In the genomic region with DNA sequence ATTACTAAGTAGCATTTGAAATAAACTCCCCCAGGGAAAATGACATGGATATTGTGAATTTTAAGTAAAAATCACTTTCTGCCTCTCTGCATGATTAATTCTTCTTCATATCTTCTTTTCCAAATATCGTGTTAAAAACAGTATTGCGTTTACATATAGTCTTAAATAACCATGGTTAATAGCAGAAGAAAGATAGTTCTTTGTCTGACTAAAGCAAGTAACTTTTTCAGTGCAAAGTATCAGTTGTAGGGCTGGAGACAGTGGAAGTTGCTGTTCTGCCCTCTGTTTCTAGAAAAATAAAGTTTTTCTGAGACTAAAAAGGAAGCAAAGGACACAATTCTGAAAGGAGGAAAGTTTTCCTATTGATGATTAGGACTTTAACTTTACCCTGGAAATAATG, we compare ENCODE assay signal across 1 cellular context.
TF ChIP-seq lines count a peak whose summit lies in the region.

No MANE protein-coding gene starts in this region.

TF ChIP-seq in SK-N-SH, 30 proteins besides CTCF, POLR2A, EP300 and RAD21:
- no peak for TF ChIP-seq GATA2 (CRISPR knock-in tag; IDR thresholded peaks at IDR 0.05)
- TF ChIP-seq, protein P1, sequence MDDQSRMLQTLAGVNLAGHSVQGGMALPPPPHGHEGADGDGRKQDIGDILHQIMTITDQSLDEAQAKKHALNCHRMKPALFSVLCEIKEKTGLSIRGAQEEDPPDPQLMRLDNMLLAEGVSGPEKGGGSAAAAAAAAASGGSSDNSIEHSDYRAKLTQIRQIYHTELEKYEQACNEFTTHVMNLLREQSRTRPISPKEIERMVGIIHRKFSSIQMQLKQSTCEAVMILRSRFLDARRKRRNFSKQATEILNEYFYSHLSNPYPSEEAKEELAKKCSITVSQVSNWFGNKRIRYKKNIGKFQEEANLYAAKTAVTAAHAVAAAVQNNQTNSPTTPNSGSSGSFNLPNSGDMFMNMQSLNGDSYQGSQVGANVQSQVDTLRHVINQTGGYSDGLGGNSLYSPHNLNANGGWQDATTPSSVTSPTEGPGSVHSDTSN (IDR thresholded peaks at IDR 0.05), result no peak
- no peak for TF ChIP-seq MEF2A (IDR thresholded peaks at IDR 0.05; ENCODE audit: borderline replicate concordance, low read depth)
- TF ChIP-seq SMC3 (IDR thresholded peaks at IDR 0.05; ENCODE audit: low read depth, low read length), result no peak
- TF ChIP-seq TAF1 (IDR thresholded peaks at IDR 0.05; ENCODE audit: borderline replicate concordance, low read depth, low read length), result no peak
- TF ChIP-seq FOXM1 (IDR thresholded peaks at IDR 0.05; ENCODE audit: low read depth), result no peak
- no peak for TF ChIP-seq EZH2phosphoT487 (IDR thresholded peaks at IDR 0.05; ENCODE audit: borderline replicate concordance, low read depth)
- TF ChIP-seq, protein P2, sequence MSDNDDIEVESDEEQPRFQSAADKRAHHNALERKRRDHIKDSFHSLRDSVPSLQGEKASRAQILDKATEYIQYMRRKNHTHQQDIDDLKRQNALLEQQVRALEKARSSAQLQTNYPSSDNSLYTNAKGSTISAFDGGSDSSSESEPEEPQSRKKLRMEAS (IDR thresholded peaks at IDR 0.05; ENCODE audit: low read depth), result no peak
- TF ChIP-seq, protein P3, sequence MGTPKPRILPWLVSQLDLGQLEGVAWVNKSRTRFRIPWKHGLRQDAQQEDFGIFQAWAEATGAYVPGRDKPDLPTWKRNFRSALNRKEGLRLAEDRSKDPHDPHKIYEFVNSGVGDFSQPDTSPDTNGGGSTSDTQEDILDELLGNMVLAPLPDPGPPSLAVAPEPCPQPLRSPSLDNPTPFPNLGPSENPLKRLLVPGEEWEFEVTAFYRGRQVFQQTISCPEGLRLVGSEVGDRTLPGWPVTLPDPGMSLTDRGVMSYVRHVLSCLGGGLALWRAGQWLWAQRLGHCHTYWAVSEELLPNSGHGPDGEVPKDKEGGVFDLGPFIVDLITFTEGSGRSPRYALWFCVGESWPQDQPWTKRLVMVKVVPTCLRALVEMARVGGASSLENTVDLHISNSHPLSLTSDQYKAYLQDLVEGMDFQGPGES (IDR thresholded peaks at IDR 0.05; ENCODE audit: low read depth, low read length), result no peak
- TF ChIP-seq JUND (IDR thresholded peaks at IDR 0.05), result no peak
- TF ChIP-seq, protein P4, sequence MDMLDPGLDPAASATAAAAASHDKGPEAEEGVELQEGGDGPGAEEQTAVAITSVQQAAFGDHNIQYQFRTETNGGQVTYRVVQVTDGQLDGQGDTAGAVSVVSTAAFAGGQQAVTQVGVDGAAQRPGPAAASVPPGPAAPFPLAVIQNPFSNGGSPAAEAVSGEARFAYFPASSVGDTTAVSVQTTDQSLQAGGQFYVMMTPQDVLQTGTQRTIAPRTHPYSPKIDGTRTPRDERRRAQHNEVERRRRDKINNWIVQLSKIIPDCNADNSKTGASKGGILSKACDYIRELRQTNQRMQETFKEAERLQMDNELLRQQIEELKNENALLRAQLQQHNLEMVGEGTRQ (IDR thresholded peaks at IDR 0.05; ENCODE audit: borderline replicate concordance, low read depth, low read length), result no peak
- TF ChIP-seq RCOR1 (IDR thresholded peaks at IDR 0.05; ENCODE audit: low read length), result no peak
- TF ChIP-seq MXI1 (IDR thresholded peaks at IDR 0.05; ENCODE audit: low read depth, low read length), result no peak
- TF ChIP-seq, protein P5, sequence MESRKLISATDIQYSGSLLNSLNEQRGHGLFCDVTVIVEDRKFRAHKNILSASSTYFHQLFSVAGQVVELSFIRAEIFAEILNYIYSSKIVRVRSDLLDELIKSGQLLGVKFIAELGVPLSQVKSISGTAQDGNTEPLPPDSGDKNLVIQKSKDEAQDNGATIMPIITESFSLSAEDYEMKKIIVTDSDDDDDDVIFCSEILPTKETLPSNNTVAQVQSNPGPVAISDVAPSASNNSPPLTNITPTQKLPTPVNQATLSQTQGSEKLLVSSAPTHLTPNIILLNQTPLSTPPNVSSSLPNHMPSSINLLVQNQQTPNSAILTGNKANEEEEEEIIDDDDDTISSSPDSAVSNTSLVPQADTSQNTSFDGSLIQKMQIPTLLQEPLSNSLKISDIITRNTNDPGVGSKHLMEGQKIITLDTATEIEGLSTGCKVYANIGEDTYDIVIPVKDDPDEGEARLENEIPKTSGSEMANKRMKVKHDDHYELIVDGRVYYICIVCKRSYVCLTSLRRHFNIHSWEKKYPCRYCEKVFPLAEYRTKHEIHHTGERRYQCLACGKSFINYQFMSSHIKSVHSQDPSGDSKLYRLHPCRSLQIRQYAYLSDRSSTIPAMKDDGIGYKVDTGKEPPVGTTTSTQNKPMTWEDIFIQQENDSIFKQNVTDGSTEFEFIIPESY (IDR thresholded peaks at IDR 0.05; ENCODE audit: borderline replicate concordance, low read depth), result no peak
- TF ChIP-seq, protein P6, sequence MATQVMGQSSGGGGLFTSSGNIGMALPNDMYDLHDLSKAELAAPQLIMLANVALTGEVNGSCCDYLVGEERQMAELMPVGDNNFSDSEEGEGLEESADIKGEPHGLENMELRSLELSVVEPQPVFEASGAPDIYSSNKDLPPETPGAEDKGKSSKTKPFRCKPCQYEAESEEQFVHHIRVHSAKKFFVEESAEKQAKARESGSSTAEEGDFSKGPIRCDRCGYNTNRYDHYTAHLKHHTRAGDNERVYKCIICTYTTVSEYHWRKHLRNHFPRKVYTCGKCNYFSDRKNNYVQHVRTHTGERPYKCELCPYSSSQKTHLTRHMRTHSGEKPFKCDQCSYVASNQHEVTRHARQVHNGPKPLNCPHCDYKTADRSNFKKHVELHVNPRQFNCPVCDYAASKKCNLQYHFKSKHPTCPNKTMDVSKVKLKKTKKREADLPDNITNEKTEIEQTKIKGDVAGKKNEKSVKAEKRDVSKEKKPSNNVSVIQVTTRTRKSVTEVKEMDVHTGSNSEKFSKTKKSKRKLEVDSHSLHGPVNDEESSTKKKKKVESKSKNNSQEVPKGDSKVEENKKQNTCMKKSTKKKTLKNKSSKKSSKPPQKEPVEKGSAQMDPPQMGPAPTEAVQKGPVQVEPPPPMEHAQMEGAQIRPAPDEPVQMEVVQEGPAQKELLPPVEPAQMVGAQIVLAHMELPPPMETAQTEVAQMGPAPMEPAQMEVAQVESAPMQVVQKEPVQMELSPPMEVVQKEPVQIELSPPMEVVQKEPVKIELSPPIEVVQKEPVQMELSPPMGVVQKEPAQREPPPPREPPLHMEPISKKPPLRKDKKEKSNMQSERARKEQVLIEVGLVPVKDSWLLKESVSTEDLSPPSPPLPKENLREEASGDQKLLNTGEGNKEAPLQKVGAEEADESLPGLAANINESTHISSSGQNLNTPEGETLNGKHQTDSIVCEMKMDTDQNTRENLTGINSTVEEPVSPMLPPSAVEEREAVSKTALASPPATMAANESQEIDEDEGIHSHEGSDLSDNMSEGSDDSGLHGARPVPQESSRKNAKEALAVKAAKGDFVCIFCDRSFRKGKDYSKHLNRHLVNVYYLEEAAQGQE (IDR thresholded peaks at IDR 0.05; ENCODE audit: low read depth, low read length), result no peak
- TF ChIP-seq, protein P7, sequence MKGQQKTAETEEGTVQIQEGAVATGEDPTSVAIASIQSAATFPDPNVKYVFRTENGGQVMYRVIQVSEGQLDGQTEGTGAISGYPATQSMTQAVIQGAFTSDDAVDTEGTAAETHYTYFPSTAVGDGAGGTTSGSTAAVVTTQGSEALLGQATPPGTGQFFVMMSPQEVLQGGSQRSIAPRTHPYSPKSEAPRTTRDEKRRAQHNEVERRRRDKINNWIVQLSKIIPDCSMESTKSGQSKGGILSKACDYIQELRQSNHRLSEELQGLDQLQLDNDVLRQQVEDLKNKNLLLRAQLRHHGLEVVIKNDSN (IDR thresholded peaks at IDR 0.05; ENCODE audit: borderline replicate concordance, low read depth), result no peak
- TF ChIP-seq FOXJ3 (CRISPR knock-in tag; IDR thresholded peaks at IDR 0.05), result no peak
- TF ChIP-seq CHD2 (IDR thresholded peaks at IDR 0.05; ENCODE audit: low read length, partially characterized antibody), result no peak
